14 cellular contexts compared by ENCODE assay signal in the genomic region with DNA sequence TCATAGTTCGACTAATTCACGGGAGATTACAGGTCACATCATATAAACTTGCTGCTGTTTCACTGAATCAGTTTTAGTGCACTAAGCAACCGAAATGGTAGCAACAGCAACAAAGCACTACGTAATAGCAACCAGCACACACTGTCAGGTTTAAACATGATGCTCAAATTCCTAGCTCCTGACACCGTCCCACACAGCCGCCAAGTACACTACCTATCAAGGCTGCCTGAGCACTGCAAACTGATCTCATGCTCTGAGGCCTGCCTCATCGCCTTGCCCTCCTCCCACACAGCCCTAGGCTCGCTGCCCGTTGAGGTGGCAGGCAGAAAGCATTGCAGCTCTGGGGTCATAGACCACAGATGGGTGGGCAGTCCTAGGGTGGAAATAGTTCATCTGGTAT. TPM values are rescaled to one million over a fixed set of nuclear protein-coding genes. Genes with fewer than 3 reads are reported as not detected.
A peak's percentile ranks its signal among the peaks of the same experiment; 100 is the strongest.
DNase-seq lines count a peak whose midpoint lies in the region; ATAC-seq, FAIRE-seq and TF ChIP-seq lines count a peak whose summit lies in the region.
"Had no signal": no experiment of that assay in that cellular context is flagged by ENCODE, and none has a peak within 500 bp of the region (broad histone marks: within the 10 kb centered on the region; RNA-seq: fewer than 3 reads in every experiment).

No MANE protein-coding gene starts in this region.

- H3K23me2 ChIP-seq in H1 (ENCODE audit: low read depth, low read length), result no peaks in the 10 kb centered on the region; the same call in 1 of the 2 replicates

- TF ChIP-seq RAD21 in H1 (IDR thresholded peaks at IDR 0.05 in 1 of 2, conservative IDR thresholded peaks at IDR 0.05 in 1 of 2; ENCODE audit: low read depth in 2 of 2, low read length in 2 of 2), result no peak

- H4K8ac ChIP-seq in H1 (ENCODE audit: extremely low read depth, insufficient read depth, low read length), result no peak overlapping the region
- no peak overlapping the region for H4K8ac ChIP-seq in mesenchymal stem cell (ENCODE audit: low read length)

- no peak for FAIRE-seq in H1 (lab: Jason Lieb, UNC)

- H2AK5ac ChIP-seq in H1 (ENCODE audit: low read depth, low read length), result no peak overlapping the region
- no peak overlapping the region for H2AK5ac ChIP-seq in mesenchymal stem cell (ENCODE audit: low read length, severe bottlenecking)

- no peaks in the 10 kb centered on the region for H4K20me1 ChIP-seq in H1 (replicated peaks in 1 of 2; ENCODE audit: control insufficient read depth in 1 of 2, insufficient read depth in 2 of 2, low read length in 2 of 2)

- H2AFZ ChIP-seq in H1 (ENCODE audit: low read length) (no peak overlapping the region), mesenchymal stem cell (ENCODE audit: low read depth, low read length) (no peak overlapping the region)
- H2AFZ ChIP-seq: PC-9 had no signal

- H2BK5ac ChIP-seq in H1 (ENCODE audit: low read depth, low read length), result no peak overlapping the region
- H2BK5ac ChIP-seq in mesenchymal stem cell (ENCODE audit: low read depth, low read length, poor library complexity, severe bottlenecking), result no peak overlapping the region

- no peak overlapping the region for H2BK12ac ChIP-seq in H1 (ENCODE audit: low read depth, low read length)
- peak overlapping the region in 1 of 2 experiments; percentile 8 for H2BK12ac ChIP-seq in mesenchymal stem cell (ENCODE audit: low read length in 2 of 2)

- TF ChIP-seq CTCF in activated CD8-positive, alpha-beta T cell treated with anti-CD3 and anti-CD28 coated beads for 36 hours (IDR thresholded peaks at IDR 0.05), result no peak
- TF ChIP-seq CTCF in H1 (IDR thresholded peaks at IDR 0.05; ENCODE audit: control extremely low read depth in 1 of 3, insufficient read depth in 1 of 3, low read depth in 1 of 3, low read length in 3 of 3), result no peak
- no peak for TF ChIP-seq CTCF in type B pancreatic cell (conservative IDR thresholded peaks at IDR 0.05)

- H3K27me3 Mint-ChIP-seq in activated CD8-positive, alpha-beta T cell treated with anti-CD3 and anti-CD28 coated beads for 36 hours, result peaks cover 11% of the 10 kb centered on the region
- H3K27me3 Mint-ChIP-seq in activated CD8-positive, alpha-beta T cell treated with anti-CD3 and anti-CD28 coated beads, Interleukin-2, amount 10 ng/mL, durations not matched to agents 7 days and 5 days (ENCODE audit: low read depth), result peaks cover 23% of the 10 kb centered on the region
- H3K27me3 Mint-ChIP-seq in type B pancreatic cell, result no peaks in the 10 kb centered on the region

- H2BK15ac ChIP-seq in H1 (ENCODE audit: low read length), result no peak overlapping the region
- no peak overlapping the region for H2BK15ac ChIP-seq in mesenchymal stem cell (ENCODE audit: low read depth, poor library complexity, severe bottlenecking)

- H3K4me1 Mint-ChIP-seq in activated CD8-positive, alpha-beta T cell treated with anti-CD3 and anti-CD28 coated beads for 36 hours (ENCODE audit: low read depth), result peaks cover 21% of the 10 kb centered on the region
- H3K4me1 Mint-ChIP-seq in activated CD8-positive, alpha-beta T cell treated with anti-CD3 and anti-CD28 coated beads, Interleukin-2, amount 10 ng/mL, durations not matched to agents 7 days and 5 days (ENCODE audit: low read depth), result peaks cover 20% of the 10 kb centered on the region
- peaks cover 23% of the 10 kb centered on the region for H3K4me1 Mint-ChIP-seq in type B pancreatic cell (ENCODE audit: unreplicated experiment)

- H3K4me1 ChIP-seq in H1 (replicated peaks in 1 of 4; ENCODE audit: control insufficient read depth in 3 of 4, insufficient read depth in 4 of 4, low read length in 3 of 4), result peaks cover 5 to 9% (median 8%) of the 10 kb centered on the region in 4 experiments; a peak in 6 of 7 replicates
- peaks cover 7% of the 10 kb centered on the region for H3K4me1 ChIP-seq in mesenchymal stem cell (ENCODE audit: control insufficient read depth, insufficient read depth, low read depth, low read length)

- H3K27ac Mint-ChIP-seq in activated CD8-positive, alpha-beta T cell treated with anti-CD3 and anti-CD28 coated beads for 36 hours, result no peak overlapping the region
- no peak overlapping the region for H3K27ac Mint-ChIP-seq in activated CD8-positive, alpha-beta T cell treated with anti-CD3 and anti-CD28 coated beads, Interleukin-2, amount 10 ng/mL, durations not matched to agents 7 days and 5 days
- peak overlapping the region; percentile 80 for H3K27ac Mint-ChIP-seq in type B pancreatic cell

- H4K5ac ChIP-seq in H1 (ENCODE audit: insufficient read length, low read depth, low read length), result no peak overlapping the region

- no peaks in the 10 kb centered on the region for H3K27me3 ChIP-seq in H1 (replicated peaks in 1 of 4; ENCODE audit: control insufficient read depth in 3 of 4, extremely low read depth in 1 of 4, insufficient read depth in 3 of 4, low read length in 3 of 4)
- H3K27me3 ChIP-seq in mesenchymal stem cell (ENCODE audit: control insufficient read depth in 1 of 2, insufficient read depth in 1 of 2, low read length in 2 of 2), result no peaks in the 10 kb centered on the region

- POLR2A ChIA-PET in activated CD8-positive, alpha-beta T cell treated with anti-CD3 and anti-CD28 coated beads for 36 hours (lab: Charles Lee), result no interaction called here
- POLR2A ChIA-PET in activated CD8-positive, alpha-beta T cell treated with anti-CD3 and anti-CD28 coated beads, Interleukin-2, amount 10 ng/mL, durations not matched to agents 7 days and 5 days (lab: Charles Lee), result no interaction called here
- POLR2A ChIA-PET in H1 (lab: Charles Lee; ENCODE audit: partially characterized antibody), result no interaction called here

- H3K4ac ChIP-seq in H1 (replicated peaks; ENCODE audit: insufficient read length, low read depth, low read length) (no peak overlapping the region), mesenchymal stem cell (ENCODE audit: low read depth in 1 of 2, low read length in 2 of 2) (no peak overlapping the region)

- H3K36me3 Mint-ChIP-seq in activated CD8-positive, alpha-beta T cell treated with anti-CD3 and anti-CD28 coated beads for 36 hours (ENCODE audit: low read depth), result no peaks in the 10 kb centered on the region
- no peaks in the 10 kb centered on the region for H3K36me3 Mint-ChIP-seq in activated CD8-positive, alpha-beta T cell treated with anti-CD3 and anti-CD28 coated beads, Interleukin-2, amount 10 ng/mL, durations not matched to agents 7 days and 5 days (ENCODE audit: low read depth)
- H3K36me3 Mint-ChIP-seq in type B pancreatic cell, result no peaks in the 10 kb centered on the region

- H3K9ac ChIP-seq in H1 (replicated peaks in 1 of 4; ENCODE audit: extremely low read depth in 1 of 4, low read depth in 3 of 4, low read length in 3 of 4), result no peak overlapping the region
- peak overlapping the region; percentile 69 for H3K9ac ChIP-seq in mesenchymal stem cell (ENCODE audit: low read length)

- H3K27ac ChIP-seq in H1 (ENCODE audit: low read depth, low read length) (no peak overlapping the region), mesenchymal stem cell (ENCODE audit: low read length, poor library complexity, severe bottlenecking) (no peak overlapping the region)
- H3K27ac ChIP-seq: PC-9, thoracic aorta had no signal

- H3K9me3 ChIP-seq in H1 (ENCODE audit: insufficient read depth in 2 of 2, low read depth in 1 of 2, low read length in 1 of 2) (no peaks in the 10 kb centered on the region), mesenchymal stem cell (ENCODE audit: control insufficient read depth, low read length) (no peaks in the 10 kb centered on the region)
- H3K9me3 ChIP-seq: thoracic aorta had no signal

- H3K4me2 ChIP-seq in H1 (ENCODE audit: insufficient read depth in 1 of 2, low read depth in 2 of 2, low read length in 2 of 2) (no peak overlapping the region), mesenchymal stem cell (ENCODE audit: low read length, poor library complexity, severe bottlenecking) (no peak overlapping the region)
- H3K4me2 ChIP-seq: PC-9 had no signal

- no peaks in the 10 kb centered on the region for H3K9me3 Mint-ChIP-seq in activated CD8-positive, alpha-beta T cell treated with anti-CD3 and anti-CD28 coated beads for 36 hours
- H3K9me3 Mint-ChIP-seq in activated CD8-positive, alpha-beta T cell treated with anti-CD3 and anti-CD28 coated beads, Interleukin-2, amount 10 ng/mL, durations not matched to agents 7 days and 5 days (ENCODE audit: insufficient read depth), result no peaks in the 10 kb centered on the region
- no peaks in the 10 kb centered on the region for H3K9me3 Mint-ChIP-seq in type B pancreatic cell
- H3K9me3 Mint-ChIP-seq: neural crest cell had no signal

- H3K23ac ChIP-seq in H1 (ENCODE audit: insufficient read length) (no peak overlapping the region), mesenchymal stem cell (ENCODE audit: low read length in 2 of 2) (peak overlapping the region in 1 of 2 experiments; percentile 81)

- no peak overlapping the region for H3K4me3 Mint-ChIP-seq in activated CD8-positive, alpha-beta T cell treated with anti-CD3 and anti-CD28 coated beads for 36 hours
- no peak overlapping the region for H3K4me3 Mint-ChIP-seq in activated CD8-positive, alpha-beta T cell treated with anti-CD3 and anti-CD28 coated beads, Interleukin-2, amount 10 ng/mL, durations not matched to agents 7 days and 5 days
- H3K4me3 Mint-ChIP-seq in type B pancreatic cell, result peak overlapping the region; percentile 0
- H3K4me3 Mint-ChIP-seq: neural crest cell had no signal

- H3K14ac ChIP-seq in H1 (ENCODE audit: insufficient read length) (no peak overlapping the region), mesenchymal stem cell (ENCODE audit: low read length in 2 of 2) (no peak overlapping the region)

- TF ChIP-seq EP300 in H1 (IDR thresholded peaks at IDR 0.05; ENCODE audit: borderline replicate concordance in 1 of 2, low read depth in 2 of 2, low read length in 2 of 2), result no peak

- no peak for TF ChIP-seq POLR2A in H1 (IDR thresholded peaks at IDR 0.05; ENCODE audit: control extremely low read depth in 1 of 2, low read depth in 2 of 2, low read length in 2 of 2)

- H2BK120ac ChIP-seq in H1 (replicated peaks; ENCODE audit: low read depth, low read length) (no peak overlapping the region), mesenchymal stem cell (ENCODE audit: low read depth, low read length) (no peak overlapping the region)

- H3K4me3 ChIP-seq in H1 (ENCODE audit: extremely low read depth in 1 of 4, insufficient read depth in 2 of 4, low read depth in 3 of 4, low read length in 4 of 4) (no peak overlapping the region), mesenchymal stem cell (ENCODE audit: insufficient read depth in 1 of 2, low read depth in 1 of 2, low read length in 2 of 2) (no peak overlapping the region)
- H3K4me3 ChIP-seq: PC-9, thoracic aorta had no signal

- H3K18ac ChIP-seq in H1 (ENCODE audit: extremely low read depth, low read length) (no peak overlapping the region), mesenchymal stem cell (ENCODE audit: low read depth in 1 of 2, low read length in 2 of 2) (no peak overlapping the region)

- peak overlapping the region; percentile 78; the same call in 1 of the 2 replicates for H2BK20ac ChIP-seq in H1 (ENCODE audit: low read length)

- H3K79me1 ChIP-seq in H1 (ENCODE audit: low read depth, low read length) (no peaks in the 10 kb centered on the region), mesenchymal stem cell (replicated peaks; ENCODE audit: low read length, poor library complexity, severe bottlenecking) (no peaks in the 10 kb centered on the region)

- H3K36me3 ChIP-seq in H1 (ENCODE audit: control insufficient read depth in 2 of 4, insufficient read depth in 4 of 4, low read length in 3 of 4) (no peaks in the 10 kb centered on the region), mesenchymal stem cell (ENCODE audit: control insufficient read depth in 1 of 2, insufficient read depth in 2 of 2, low read depth in 1 of 2, low read length in 2 of 2) (no peaks in the 10 kb centered on the region)
- H3K36me3 ChIP-seq: thoracic aorta had no signal

- intact Hi-C loops in activated CD8-positive, alpha-beta T cell treated with anti-CD3 and anti-CD28 coated beads for 36 hours (cut with micrococcal nuclease), result no loop called here

- peak overlapping the region; percentile 15 for H4K91ac ChIP-seq in H1 (replicated peaks; ENCODE audit: insufficient read length, low read length)
- no peak overlapping the region for H4K91ac ChIP-seq in mesenchymal stem cell (ENCODE audit: low read length)

- no peak overlapping the region for H3K56ac ChIP-seq in H1 (replicated peaks; ENCODE audit: insufficient read length, low read depth, low read length)

- 89% methylated on average over 9 of the region's 9 CpGs; no CpG with 5 or more reads in 1 of the 2 experiments for WGBS in H1 (ENCODE audit: extremely low coverage in 1 of 2, insufficient coverage in 1 of 2, insufficient read length in 1 of 2, insufficient replicate concordance in 2 of 2, low coverage in 1 of 2, low lambda C conversion rate in 2 of 2, missing lambda C conversion rate in 1 of 2), 2 experiments
- 86% methylated on average over 9 of the region's 9 CpGs for WGBS in mesenchymal stem cell

- DNase-seq in activated CD8-positive, alpha-beta T cell treated with anti-CD3 and anti-CD28 coated beads for 36 hours, result peak; percentile 9
- DNase-seq in activated CD8-positive, alpha-beta T cell treated with anti-CD3 and anti-CD28 coated beads, Interleukin-2, amount 10 ng/mL, durations not matched to agents 7 days and 5 days, result no peak
- DNase-seq in H1 (ENCODE audit: low read depth in 1 of 2, low spot score in 2 of 2) (no peak), mesenchymal stem cell (peak; percentile 66), type B pancreatic cell (ENCODE audit: extremely low spot score, unreplicated experiment) (no peak), DMS114 treated with DMSO at 0.1 percent for 48 hours (lab: John Stamatoyannopoulos, UW; ENCODE audit: unreplicated experiment) (no peak), mucosa of gallbladder (ENCODE audit: low spot score) (no peak)
- DNase-seq: 8988T; activated T-cell treated with anti-CD3 and anti-CD28 coated beads, Interleukin-2, amount 50 U/mL, for 1 hour; PC-9; stimulated activated CD4-positive, alpha-beta T cell treated with anti-CD3 and anti-CD28 coated beads, Interleukin-4, amount 100 ng/mL, for 24 hours had no signal

- ATAC-seq in activated CD8-positive, alpha-beta T cell treated with anti-CD3 and anti-CD28 coated beads for 36 hours, result no peak
- no peak for ATAC-seq in activated CD8-positive, alpha-beta T cell treated with anti-CD3 and anti-CD28 coated beads, Interleukin-2, amount 10 ng/mL, durations not matched to agents 7 days and 5 days
- no peak for ATAC-seq in GM19351 (IDR thresholded peaks at IDR 0.05; ENCODE audit: unreplicated experiment)

- CTCF ChIA-PET in activated CD8-positive, alpha-beta T cell treated with anti-CD3 and anti-CD28 coated beads for 36 hours (lab: Charles Lee), result no interaction called here
- CTCF ChIA-PET in activated CD8-positive, alpha-beta T cell treated with anti-CD3 and anti-CD28 coated beads, Interleukin-2, amount 10 ng/mL, durations not matched to agents 7 days and 5 days (lab: Charles Lee), result no interaction called here
- CTCF ChIA-PET in H1 (lab: Charles Lee; ENCODE audit: partially characterized antibody), result interaction anchor here (1.1 kb wide), 1 partner anchor 108 kb away, joined by 3 read pairs; no protein-coding TSS in a partner anchor

- H3K79me2 ChIP-seq in H1 (ENCODE audit: control insufficient read depth in 1 of 2, insufficient read depth in 2 of 2, low read length in 2 of 2), result no peaks in the 10 kb centered on the region

RNA-seq across cellular contexts. Expression of gene LAMC2, which starts 12.4 kb away (rescaled TPM):
- total RNA-seq in activated CD8-positive, alpha-beta T cell treated with anti-CD3 and anti-CD28 coated beads for 36 hours, result not detected
- not detected for total RNA-seq in activated CD8-positive, alpha-beta T cell treated with anti-CD3 and anti-CD28 coated beads, Interleukin-2, amount 10 ng/mL, durations not matched to agents 7 days and 5 days
- 12.9 and 13.0 TPM in 2 replicates for total RNA-seq in H1 (2021; fragmentation: NEBNext Ultra II Directional; extraction: Animal tissue kit (Norgen Biotek cat#: 25700))
- 4.6 and 5.2 TPM in 2 replicates for polyA plus RNA-seq in H1 (2011; rRNA removed)
- 6.2 TPM for polyA plus RNA-seq in H1 (2011; cell fraction: cytosol; rRNA removed)
- polyA plus RNA-seq in H1 (2011; cell fraction: nucleus; rRNA removed), result 9.3 TPM
- polyA plus RNA-seq in H1 (2012, experiment 1 of 2), result 7.5 to 8.7 TPM (median 8.5 TPM) in 4 replicates
- polyA plus RNA-seq in H1 (2012, experiment 2 of 2), result 1.5 TPM
- 14.3 TPM for polyA plus RNA-seq in H1 (2013, experiment 1 of 2)
- polyA plus RNA-seq in H1 (2013, experiment 2 of 2), result 13.5 TPM
- polyA minus RNA-seq in H1 (2011; rRNA and poly(A)+ RNA removed), result 11.9 and 16.9 TPM in 2 replicates
- polyA minus RNA-seq in H1 (2011; cell fraction: cytosol; rRNA and poly(A)+ RNA removed), result 5.7 TPM
- 7.2 TPM for polyA minus RNA-seq in H1 (2011; cell fraction: nucleus; rRNA and poly(A)+ RNA removed)
- polyA plus RNA-seq in mesenchymal stem cell (2013, experiment 1 of 2), result 0.37 TPM
- polyA plus RNA-seq in mesenchymal stem cell (2013, experiment 2 of 2), result 0.38 TPM
- total RNA-seq in type B pancreatic cell (ENCODE audit: low replicate concordance), result 14.8 and 33.5 TPM in 2 replicates
- total RNA-seq in mucosa of gallbladder, result 24.5 TPM
- total RNA-seq: neural crest cell had no signal

Comparison
In these comparisons a context has a peak if more than half of its experiments do, and no peak if none do; other contexts are left out.
1. DNase-seq: peak in activated CD8-positive, alpha-beta T cell treated with anti-CD3 and anti-CD28 coated beads for 36 hours (single experiment) and mesenchymal stem cell (single experiment); none in activated CD8-positive, alpha-beta T cell treated with anti-CD3 and anti-CD28 coated beads, Interleukin-2, amount 10 ng/mL, durations not matched to agents 7 days and 5 days (single experiment), H1 (0 of 2), type B pancreatic cell (single experiment), DMS114 treated with DMSO at 0.1 percent for 48 hours (single experiment) and mucosa of gallbladder (single experiment).
2. RNA of gene LAMC2, which starts 12.4 kb away (total RNA-seq): 24.5 TPM in mucosa of gallbladder (single experiment), 14.8 to 33.5 TPM in type B pancreatic cell and 12.9 to 13.0 TPM in H1; not detected in activated CD8-positive, alpha-beta T cell treated with anti-CD3 and anti-CD28 coated beads, Interleukin-2, amount 10 ng/mL, durations not matched to agents 7 days and 5 days and not detected in activated CD8-positive, alpha-beta T cell treated with anti-CD3 and anti-CD28 coated beads for 36 hours; every median in the first group is over 10 times any median in the second.